Comparison of ENCODE assay signal across 16 cellular contexts in the genomic region with DNA sequence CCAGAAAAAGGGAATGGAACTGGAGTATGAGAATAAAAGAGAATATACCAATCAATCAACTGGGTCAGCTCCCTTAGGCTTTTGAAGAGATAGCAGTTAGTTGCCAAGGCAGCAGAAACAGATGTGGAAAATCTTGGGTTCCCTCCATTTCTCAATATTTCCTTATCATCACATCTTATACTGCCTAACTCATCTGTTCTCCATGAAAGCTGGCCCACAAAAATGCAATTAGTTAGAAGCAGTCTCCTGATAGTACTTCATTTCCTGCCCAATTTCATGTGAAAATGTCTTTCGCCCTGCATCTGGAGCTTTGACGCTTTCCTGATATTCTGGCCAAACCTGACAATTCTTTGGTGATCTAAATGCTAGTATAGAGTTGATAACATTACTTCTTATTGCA. TPM values are rescaled to one million over a fixed set of nuclear protein-coding genes. Genes with fewer than 3 reads are reported as not detected.
"Had no signal": no experiment of that assay in that cellular context is flagged by ENCODE, and none has a peak within 500 bp of the region (broad histone marks: within the 10 kb centered on the region; RNA-seq: fewer than 3 reads in every experiment).

No MANE protein-coding gene starts in this region.

- ATAC-seq: activated CD8-positive, alpha-beta memory T cell treated with anti-CD3 and anti-CD28 coated beads, Interleukin-2, amount 10 ng/mL, durations not matched to agents 7 days and 5 days; gastrocnemius medialis; heart left ventricle; pancreas; stimulated activated effector memory CD8-positive, alpha-beta T cell treated with anti-CD3 and anti-CD28 coated beads, Interleukin-12 subunit alpha, Interleukin-12 subunit beta, amount 100 ng/mL, for 72 hours had no signal

- H3K9me3 ChIP-seq: esophagus squamous epithelium, gastrocnemius medialis, pancreas had no signal

- H3K36me3 ChIP-seq: esophagus squamous epithelium, gastrocnemius medialis, heart left ventricle, pancreas, WERI-Rb-1 had no signal

- DNase-seq: activated CD4-positive, alpha-beta T cell treated with anti-CD3 and anti-CD28 coated beads, Interleukin-2, amount 50 U/mL, for 48 hours; activated CD8-positive, alpha-beta memory T cell treated with anti-CD3 and anti-CD28 coated beads, Interleukin-2, amount 10 ng/mL, durations not matched to agents 7 days and 5 days; activated naive CD4-positive, alpha-beta T cell treated with anti-CD3 and anti-CD28 coated beads, Interleukin-2, amount 10 ng/mL, durations not matched to agents 7 days and 5 days; activated T-cell treated with anti-CD3 and anti-CD28 coated beads, Interleukin-2, amount 50 U/mL, for 24 hours; caudate nucleus; esophagus squamous epithelium; gastrocnemius medialis; heart left ventricle; immature natural killer cell; naive B cell; pancreas; stimulated activated CD4-positive, alpha-beta T cell treated with anti-CD3 and anti-CD28 coated beads, Interleukin-2, amount 100 ng/mL, for 24 hours; WERI-Rb-1 had no signal

- H3K27me3 ChIP-seq: esophagus squamous epithelium, gastrocnemius medialis, heart left ventricle, pancreas had no signal

- H3K4me1 ChIP-seq: gastrocnemius medialis, pancreas had no signal

- H3K4me3 ChIP-seq: coronary artery, esophagus squamous epithelium, gastrocnemius medialis, heart left ventricle, pancreas had no signal

- H3K27ac ChIP-seq: coronary artery, esophagus squamous epithelium, gastrocnemius medialis, pancreas, WERI-Rb-1 had no signal

RNA-seq across cellular contexts. Expression of gene SPTSSB, which starts 30.1 kb away (rescaled TPM):
- total RNA-seq: activated CD8-positive, alpha-beta memory T cell treated with anti-CD3 and anti-CD28 coated beads, Interleukin-2, amount 10 ng/mL, durations not matched to agents 7 days and 5 days; gastrocnemius medialis; lung microvascular endothelial cell had no signal
